In genomic region chr1:904271-904950, GRCh38 we compare ENCODE assay signal across 1 cellular context.
A peak's percentile ranks its signal among the peaks of the same experiment; 100 is the strongest.
TF ChIP-seq lines count a peak whose summit lies in the region.

No MANE protein-coding gene starts in this region.

TF ChIP-seq in GM12878, 131 proteins besides CTCF, POLR2A, EP300 and RAD21 (continued from another document):
- TF ChIP-seq MLLT1 (IDR thresholded peaks at IDR 0.05) (no peak), ZSCAN29 (IDR thresholded peaks at IDR 0.05) (no peak), CUX1 (IDR thresholded peaks at IDR 0.05; ENCODE audit: insufficient replicate concordance, low read depth, low read length) (no peak), TCF3 (IDR thresholded peaks at IDR 0.05; ENCODE audit: borderline replicate concordance, insufficient read depth, low read depth, low read length) (no peak), ZBTB4 (CRISPR knock-in tag; IDR thresholded peaks at IDR 0.05) (no peak), E2F4 (IDR thresholded peaks at IDR 0.05; ENCODE audit: low read depth, low read length) (no peak), EGR1 (IDR thresholded peaks at IDR 0.05; ENCODE audit: borderline replicate concordance in 1 of 2, low read depth in 2 of 2, low read length in 2 of 2) (0 out of 3 replicates have a peak, but pooled peaks of 1 of the 2 experiments have one; percentile 64), ZNF622 (IDR thresholded peaks at IDR 0.05) (no peak), E4F1 (IDR thresholded peaks at IDR 0.05; ENCODE audit: borderline replicate concordance, partially characterized antibody) (no peak), ZNF274 (IDR thresholded peaks at IDR 0.05; ENCODE audit: insufficient read depth, insufficient read length) (no peak), CHD2 (IDR thresholded peaks at IDR 0.05; ENCODE audit: borderline replicate concordance, low read depth, low read length) (no peak)
